ENCODE assay signal across 9 cellular contexts in the genomic region with DNA sequence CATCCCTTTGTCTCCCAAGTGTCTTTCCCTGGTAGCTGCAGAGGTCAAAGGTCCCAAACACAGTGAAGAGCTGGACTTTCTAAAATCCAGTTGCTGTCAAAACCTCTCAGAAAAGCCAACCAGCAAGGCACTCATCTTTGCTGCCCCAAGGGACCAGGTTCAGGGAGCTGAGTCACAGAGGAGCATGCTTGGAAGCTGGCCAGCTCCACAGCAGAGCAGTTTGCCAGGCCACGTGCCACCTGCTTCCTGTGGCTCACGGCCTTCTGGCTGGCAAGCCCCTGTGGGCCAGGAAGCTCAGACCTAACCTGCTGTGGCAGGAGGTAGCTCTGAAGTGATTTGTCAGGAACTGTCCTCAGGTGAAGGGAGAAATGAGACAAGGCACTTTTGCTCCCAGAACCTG. TPM values are rescaled to one million over a fixed set of nuclear protein-coding genes. Genes with fewer than 3 reads are reported as not detected.
DNase-seq lines count a peak whose midpoint lies in the region; ATAC-seq, FAIRE-seq and TF ChIP-seq lines count a peak whose summit lies in the region.
"Had no signal": no experiment of that assay in that cellular context is flagged by ENCODE, and none has a peak within 500 bp of the region (broad histone marks: within the 10 kb centered on the region; RNA-seq: fewer than 3 reads in every experiment).

No MANE protein-coding gene starts in this region.

- H3K9me3 Mint-ChIP-seq in stimulated activated effector memory CD8-positive, alpha-beta T cell treated with anti-CD3 and anti-CD28 coated beads, Interleukin-12 subunit alpha, Interleukin-12 subunit beta, amount 100 ng/mL, for 72 hours, result no peaks in the 10 kb centered on the region
- no peaks in the 10 kb centered on the region for H3K9me3 Mint-ChIP-seq in mesothelial cell of epicardium
- H3K9me3 Mint-ChIP-seq: neural crest cell had no signal

- no peak overlapping the region for H3K4me3 Mint-ChIP-seq in stimulated activated effector memory CD8-positive, alpha-beta T cell treated with anti-CD3 and anti-CD28 coated beads, Interleukin-12 subunit alpha, Interleukin-12 subunit beta, amount 100 ng/mL, for 72 hours
- no peak overlapping the region for H3K4me3 Mint-ChIP-seq in mesothelial cell of epicardium

- peak overlapping the region; percentile 51; the same call in 1 of the 2 replicates for H3K9ac ChIP-seq in KMS-11

- H3K36me3 ChIP-seq in KMS-11 (ENCODE audit: insufficient read depth) (no peaks in the 10 kb centered on the region), body of pancreas (replicated peaks in 1 of 2; ENCODE audit: insufficient read depth in 1 of 2, low read depth in 2 of 2) (peaks cover 0 to 7% of the 10 kb centered on the region in 2 donors)

- ATAC-seq in body of pancreas, result no peak
- ATAC-seq in stimulated activated effector memory CD8-positive, alpha-beta T cell treated with anti-CD3 and anti-CD28 coated beads, Interleukin-12 subunit alpha, Interleukin-12 subunit beta, amount 100 ng/mL, for 72 hours, result peak; percentile 17

- H4K20me1 ChIP-seq in KMS-11 (ENCODE audit: insufficient read depth), result no peaks in the 10 kb centered on the region

- H3K4me1 Mint-ChIP-seq in stimulated activated effector memory CD8-positive, alpha-beta T cell treated with anti-CD3 and anti-CD28 coated beads, Interleukin-12 subunit alpha, Interleukin-12 subunit beta, amount 100 ng/mL, for 72 hours, result peaks cover 48% of the 10 kb centered on the region
- H3K4me1 Mint-ChIP-seq in mesothelial cell of epicardium, result peaks cover 15% of the 10 kb centered on the region

- H3K4me1 ChIP-seq in KMS-11 (ENCODE audit: low read depth, poor library complexity, severe bottlenecking) (peaks cover 71% of the 10 kb centered on the region), body of pancreas (peaks cover 37% of the 10 kb centered on the region)

- no peaks in the 10 kb centered on the region for H3K27me3 Mint-ChIP-seq in mesothelial cell of epicardium (ENCODE audit: low read depth)

- H3K79me2 ChIP-seq in KMS-11 (ENCODE audit: insufficient read depth, low read depth), result peaks cover 19% of the 10 kb centered on the region; the same call in 1 of the 2 replicates

- H3K27ac ChIP-seq in C4-2B (peak overlapping the region; percentile 51), KMS-11 (peak overlapping the region; percentile 94), body of pancreas (peak overlapping the region; percentile 29 to 61 (median 39))

- no peak overlapping the region for H3K4me3 ChIP-seq in KMS-11 (IDR thresholded peaks at IDR 0.05; ENCODE audit: insufficient read depth, low read depth, low read length)
- H3K4me3 ChIP-seq in body of pancreas, result no peak overlapping the region

- H3K4me2 ChIP-seq in KMS-11, result peak overlapping the region; percentile 99

- no peak for TF ChIP-seq POLR2A in body of pancreas (IDR thresholded peaks at IDR 0.05)

- peak overlapping the region; percentile 77 for H3K27ac Mint-ChIP-seq in stimulated activated effector memory CD8-positive, alpha-beta T cell treated with anti-CD3 and anti-CD28 coated beads, Interleukin-12 subunit alpha, Interleukin-12 subunit beta, amount 100 ng/mL, for 72 hours
- H3K27ac Mint-ChIP-seq in mesothelial cell of epicardium, result no peak overlapping the region

- H3K27me3 ChIP-seq in KMS-11 (ENCODE audit: insufficient read depth, low read depth), result no peaks in the 10 kb centered on the region
- no peaks in the 10 kb centered on the region for H3K27me3 ChIP-seq in body of pancreas

- H2AFZ ChIP-seq in KMS-11 (ENCODE audit: low read depth), result no peak overlapping the region

- intact Hi-C loops in body of pancreas (cut with DNase I), result no loop called here

- 6% methylated on average over 2 of the region's 2 CpGs; no CpG with 5 or more reads in 1 of the 2 donors for WGBS in body of pancreas, 2 donors

- FAIRE-seq in HTR-8/SVneo (lab: Jason Lieb, UNC), result no peak

- no peaks in the 10 kb centered on the region for H3K9me3 ChIP-seq in body of pancreas

- TF ChIP-seq CTCF in C4-2B (conservative IDR thresholded peaks at IDR 0.05), result no peak
- no peak for TF ChIP-seq CTCF in KMS-11 (conservative IDR thresholded peaks at IDR 0.05; ENCODE audit: low read depth, low read length)
- TF ChIP-seq CTCF in body of pancreas (IDR thresholded peaks at IDR 0.05), result peak in 1 of 7 experiments; percentile 4
- no peak for TF ChIP-seq CTCF in mesothelial cell of epicardium (IDR thresholded peaks at IDR 0.05; ENCODE audit: unreplicated experiment)

- peaks cover 82% of the 10 kb centered on the region for H3K36me3 Mint-ChIP-seq in stimulated activated effector memory CD8-positive, alpha-beta T cell treated with anti-CD3 and anti-CD28 coated beads, Interleukin-12 subunit alpha, Interleukin-12 subunit beta, amount 100 ng/mL, for 72 hours
- peaks cover 18% of the 10 kb centered on the region for H3K36me3 Mint-ChIP-seq in mesothelial cell of epicardium

- DNase-seq in SW480 (ENCODE audit: low spot score) (peak; percentile 71), body of pancreas (peak; percentile 83 to 95 (median 90)), kidney glomerular epithelial cell (lab: John Stamatoyannopoulos, UW) (peak; percentile 16), HTR-8/SVneo (ENCODE audit: insufficient read length, low spot score) (no peak), mesothelial cell of epicardium (ENCODE audit: low spot score in 2 of 2, unreplicated experiment in 2 of 2) (no peak)
- DNase-seq in stimulated activated effector memory CD8-positive, alpha-beta T cell treated with anti-CD3 and anti-CD28 coated beads, Interleukin-12 subunit alpha, Interleukin-12 subunit beta, amount 100 ng/mL, for 72 hours (ENCODE audit: low spot score in 2 of 2), result peak; percentile 21 to 61

RNA-seq across cellular contexts. Expression of gene ISCU, which starts 3.6 kb away (rescaled TPM):
- 100 to 1,000 TPM in 1 of 2 donors, 10 to 100 TPM in 1; 82.7 to 160 TPM for total RNA-seq in body of pancreas
- total RNA-seq in mesothelial cell of epicardium, result 64.9 to 66.0 TPM (median 65.8 TPM) in 3 replicates

RNA-seq across cellular contexts. Expression of gene SART3, which starts 5.0 kb away (rescaled TPM):
- total RNA-seq in body of pancreas (10 to 100 TPM; 20.2 to 38.6 TPM), mesothelial cell of epicardium (77.7 to 82.5 TPM (median 77.7 TPM) in 3 replicates)

RNA-seq across cellular contexts. Expression of gene TMEM119, which starts 31.9 kb away (rescaled TPM):
- 1 to 10 TPM; 5.9 to 6.5 TPM for total RNA-seq in body of pancreas
- total RNA-seq in mesothelial cell of epicardium, result 37.6 to 43.2 TPM (median 41.2 TPM) in 3 replicates

RNA-seq across cellular contexts. Expression of gene FICD, which starts 50.9 kb away (rescaled TPM):
- total RNA-seq in body of pancreas (10 to 100 TPM; 10.9 to 11.9 TPM), mesothelial cell of epicardium (2.8 to 3.6 TPM (median 2.9 TPM) in 3 replicates)

Comparison
In these comparisons a context has a peak if more than half of its experiments do, and no peak if none do; other contexts are left out.
1. H3K27ac ChIP-seq: peak in every context shown above with its lines; median percentile 94 in KMS-11; 51 in C4-2B; 39 in body of pancreas.
2. DNase-seq: peak in SW480 (single experiment), body of pancreas (4 of 4), kidney glomerular epithelial cell (single experiment) and stimulated activated effector memory CD8-positive, alpha-beta T cell treated with anti-CD3 and anti-CD28 coated beads, Interleukin-12 subunit alpha, Interleukin-12 subunit beta, amount 100 ng/mL, for 72 hours (2 of 2); none in HTR-8/SVneo (single experiment) and mesothelial cell of epicardium (0 of 2).